Comparison of ENCODE assay signal across 9 cellular contexts in genomic region chr3:47394140-47394855, GRCh38. TPM values are rescaled to one million over a fixed set of nuclear protein-coding genes. Genes with fewer than 3 reads are reported as not detected.
DNase-seq lines count a peak whose midpoint lies in the region; ATAC-seq and TF ChIP-seq lines count a peak whose summit lies in the region.
"Had no signal": no experiment of that assay in that cellular context is flagged by ENCODE, and none has a peak within 500 bp of the region (broad histone marks: within the 10 kb centered on the region; RNA-seq: fewer than 3 reads in every experiment).

No MANE protein-coding gene starts in this region.

- H3K4me1 Mint-ChIP-seq in T-cell (peaks cover 28 to 50% (median 44%) of the 10 kb centered on the region in 3 donors), nephron progenitor cell (peaks cover 51% of the 10 kb centered on the region)

- POLR2A ChIA-PET in T-cell (lab: Charles Lee) (no interaction called here), HEK293T (lab: Yijun Ruan, JAX) (interaction anchor here (0.9 to 2.8 kb wide), 3 partner anchors 14 to 17 kb away, joined by 3 to 11 read pairs (median 3); partner anchors contain the start of gene PTPN23)

- ATAC-seq in T-cell (replicated peaks in 1 of 4): no peak

- H3K27ac Mint-ChIP-seq in T-cell: peak overlapping the region; percentile 3 to 61
- peak overlapping the region; percentile 44 for H3K27ac Mint-ChIP-seq in nephron progenitor cell

- H3K36me3 Mint-ChIP-seq in T-cell: peaks cover 11% of the 10 kb centered on the region
- peaks cover 6% of the 10 kb centered on the region for H3K36me3 Mint-ChIP-seq in nephron progenitor cell (ENCODE audit: low read depth)

- no peak for TF ChIP-seq CTCF in foreskin fibroblast (IDR thresholded peaks at IDR 0.05; ENCODE audit: low read depth, low read length)
- no peak for TF ChIP-seq CTCF in nephron progenitor cell (IDR thresholded peaks at IDR 0.05)

- DNase-seq in EL: peak; percentile 88
- DNase-seq in T-cell: no peak
- DNase-seq in foreskin fibroblast: peak; percentile 42 to 56
- DNase-seq in nephron progenitor cell: peak; percentile 27
- DNase-seq in HEK293T (ENCODE audit: extremely low spot score): no peak
- no peak for DNase-seq in NCI-H510A (lab: John Stamatoyannopoulos, UW)
- no peak for DNase-seq in NCI-H748 (lab: John Stamatoyannopoulos, UW; ENCODE audit: unreplicated experiment)
- no peak for DNase-seq in mucosa of gallbladder (ENCODE audit: low spot score)
- DNase-seq: NCI-H226 had no signal

- H3K4me3 ChIP-seq in foreskin fibroblast (ENCODE audit: low read depth in 1 of 2, low read length in 2 of 2): no peak overlapping the region

- CTCF ChIA-PET in T-cell (lab: Charles Lee) (no interaction called here), HEK293T (lab: Yijun Ruan, JAX) (interaction anchor here (0.8 kb wide), 1 partner anchor 27 kb away, joined by 4 read pairs; no protein-coding TSS in a partner anchor)

- H3K4me3 Mint-ChIP-seq in T-cell: no peak overlapping the region
- H3K4me3 Mint-ChIP-seq in nephron progenitor cell: no peak overlapping the region

- H3K9me3 Mint-ChIP-seq in T-cell (no peaks in the 10 kb centered on the region), nephron progenitor cell (no peaks in the 10 kb centered on the region)

- H3K27me3 Mint-ChIP-seq in T-cell: no peaks in the 10 kb centered on the region
- H3K27me3 Mint-ChIP-seq in nephron progenitor cell (ENCODE audit: low read depth, poor library complexity): no peaks in the 10 kb centered on the region

TF ChIP-seq in HEK293T, 16 proteins besides CTCF, POLR2A, EP300 and RAD21:
- no peak for TF ChIP-seq SUZ12 (IDR thresholded peaks at IDR 0.05)
- no peak for TF ChIP-seq FOXM1 (IDR thresholded peaks at IDR 0.05; ENCODE audit: borderline replicate concordance)
- TF ChIP-seq HDGF (IDR thresholded peaks at IDR 0.05; ENCODE audit: borderline replicate concordance): no peak
- TF ChIP-seq PKNOX1 (IDR thresholded peaks at IDR 0.05): no peak
- no peak for TF ChIP-seq TARDBP (IDR thresholded peaks at IDR 0.05)
- TF ChIP-seq ELF4 (IDR thresholded peaks at IDR 0.05): no peak
- TF ChIP-seq SP1 (IDR thresholded peaks at IDR 0.05): no peak
- TF ChIP-seq ZNF384 (IDR thresholded peaks at IDR 0.05): no peak
- TF ChIP-seq L3MBTL2 (conservative IDR thresholded peaks at IDR 0.05): no peak
- TF ChIP-seq CTBP1 (IDR thresholded peaks at IDR 0.05; ENCODE audit: borderline replicate concordance): no peak
- no peak for TF ChIP-seq FOXK2 (IDR thresholded peaks at IDR 0.05)
- TF ChIP-seq BHLHE40 (IDR thresholded peaks at IDR 0.05; ENCODE audit: borderline replicate concordance): no peak
- TF ChIP-seq ARNT (IDR thresholded peaks at IDR 0.05): no peak

RNA-seq across cellular contexts. Expression of gene PTPN23, which starts 13.5 kb away (rescaled TPM):
- total RNA-seq in T-cell (10 to 100 TPM; 39.2 to 59.6 (median 57.9) TPM), mucosa of gallbladder (58.2 TPM)

Comparison
In these comparisons a context has a peak if more than half of its experiments do, and no peak if none do; other contexts are left out.
1. DNase-seq: peak in EL (single experiment), foreskin fibroblast (2 of 2) and nephron progenitor cell (single experiment); none in T-cell (0 of 34), HEK293T (single experiment), NCI-H510A (single experiment), NCI-H748 (single experiment) and mucosa of gallbladder (single experiment).